ENCODE assay signal across 19 cellular contexts in genomic region chr9:86321373-86321772, GRCh38. TPM values are rescaled to one million over a fixed set of nuclear protein-coding genes. Genes with fewer than 3 reads are reported as not detected.
A peak's percentile ranks its signal among the peaks of the same experiment; 100 is the strongest.
DNase-seq lines count a peak whose midpoint lies in the region; ATAC-seq, FAIRE-seq and TF ChIP-seq lines count a peak whose summit lies in the region.
"Had no signal": no experiment of that assay in that cellular context is flagged by ENCODE, and none has a peak within 500 bp of the region (broad histone marks: within the 10 kb centered on the region; RNA-seq: fewer than 3 reads in every experiment).

No MANE protein-coding gene starts in this region.

- H4K20me1 ChIP-seq in astrocyte (ENCODE audit: insufficient read depth, low read length) (peaks cover 3% of the 10 kb centered on the region), hepatocyte (ENCODE audit: insufficient read depth, poor library complexity, severe bottlenecking) (no peaks in the 10 kb centered on the region)

- H2AFZ ChIP-seq in ACC112 (ENCODE audit: low read length, unreplicated experiment), result no peak overlapping the region
- no peak overlapping the region for H2AFZ ChIP-seq in astrocyte (ENCODE audit: low read depth, low read length)
- no peak overlapping the region for H2AFZ ChIP-seq in hepatocyte

- DNase-seq in HFFc6, result peak; percentile 94
- DNase-seq in astrocyte (ENCODE audit: low read depth), result peak; percentile 88
- peak; percentile 34 for DNase-seq in hepatocyte (ENCODE audit: low spot score)
- DNase-seq in activated CD4-positive, alpha-beta T cell treated with anti-CD3 and anti-CD28 coated beads, Interleukin-2, amount 10 ng/mL, durations not matched to agents 7 days and 5 days, result no peak
- DNase-seq in GM20000 (ENCODE audit: low spot score), result no peak
- DNase-seq: effector memory CD4-positive, alpha-beta T cell; hypothalamus; NCI-H1694; NCI-H526; Right ventricle myocardium superior; spleen; transverse colon had no signal

- H3K4me3 ChIP-seq in ACC112 (ENCODE audit: low read depth, low read length) (no peak overlapping the region), astrocyte (ENCODE audit: insufficient read depth, low read depth, low read length) (no peak overlapping the region), hepatocyte (no peak overlapping the region)
- H3K4me3 ChIP-seq: lung, spleen, transverse colon had no signal

- H3K27me3 Mint-ChIP-seq in HFFc6 (ENCODE audit: insufficient read depth) (no peaks in the 10 kb centered on the region), astrocyte (ENCODE audit: low read depth, unreplicated experiment) (no peaks in the 10 kb centered on the region)
- H3K27me3 Mint-ChIP-seq in activated CD4-positive, alpha-beta T cell treated with anti-CD3 and anti-CD28 coated beads, Interleukin-2, amount 10 ng/mL, durations not matched to agents 7 days and 5 days, result no peaks in the 10 kb centered on the region
- H3K27me3 Mint-ChIP-seq: B cell had no signal

- no peaks in the 10 kb centered on the region for H3K9me3 ChIP-seq in astrocyte (ENCODE audit: insufficient read depth, low read depth, low read length)
- no peaks in the 10 kb centered on the region for H3K9me3 ChIP-seq in hepatocyte (ENCODE audit: low read depth)
- H3K9me3 ChIP-seq: spleen, transverse colon had no signal

- peak overlapping the region; percentile 33 for H3K4me2 ChIP-seq in astrocyte (ENCODE audit: low read length)
- no peak overlapping the region for H3K4me2 ChIP-seq in hepatocyte

- no peak for FAIRE-seq in astrocyte (lab: Jason Lieb, UNC)
- FAIRE-seq: GM18507, HepG2 had no signal

- peaks cover 47% of the 10 kb centered on the region for H3K4me1 ChIP-seq in ACC112 (ENCODE audit: control insufficient read depth, insufficient read depth, low read length, unreplicated experiment)
- peaks cover 7% of the 10 kb centered on the region for H3K4me1 ChIP-seq in astrocyte (ENCODE audit: insufficient read depth, low read length)
- H3K4me1 ChIP-seq in hepatocyte (ENCODE audit: insufficient read depth), result no peaks in the 10 kb centered on the region
- H3K4me1 ChIP-seq: transverse colon had no signal

- H3K9ac ChIP-seq in astrocyte (ENCODE audit: low read length), result no peak overlapping the region

- H3K4me3 Mint-ChIP-seq in HFFc6, result peak overlapping the region; percentile 74
- H3K4me3 Mint-ChIP-seq in astrocyte (ENCODE audit: unreplicated experiment), result no peak overlapping the region
- H3K4me3 Mint-ChIP-seq in activated CD4-positive, alpha-beta T cell treated with anti-CD3 and anti-CD28 coated beads, Interleukin-2, amount 10 ng/mL, durations not matched to agents 7 days and 5 days, result no peak overlapping the region
- H3K4me3 Mint-ChIP-seq: B cell had no signal

- H3K36me3 Mint-ChIP-seq in HFFc6 (ENCODE audit: low read depth) (peaks cover 40% of the 10 kb centered on the region), astrocyte (ENCODE audit: low read depth, unreplicated experiment) (peaks cover 19% of the 10 kb centered on the region)
- H3K36me3 Mint-ChIP-seq in activated CD4-positive, alpha-beta T cell treated with anti-CD3 and anti-CD28 coated beads, Interleukin-2, amount 10 ng/mL, durations not matched to agents 7 days and 5 days (ENCODE audit: low read depth), result peaks cover 66% of the 10 kb centered on the region

- CTCF ChIA-PET in activated CD4-positive, alpha-beta T cell treated with anti-CD3 and anti-CD28 coated beads, Interleukin-2, amount 10 ng/mL, durations not matched to agents 7 days and 5 days (lab: Charles Lee), result interaction anchor here (1.3 to 2.2 kb wide), 2 partner anchors 12 to 39 kb away, joined by 3 to 7 read pairs; partner anchors contain the start of gene ISCA1

- POLR2A ChIA-PET in activated CD4-positive, alpha-beta T cell treated with anti-CD3 and anti-CD28 coated beads, Interleukin-2, amount 10 ng/mL, durations not matched to agents 7 days and 5 days (lab: Charles Lee), result no interaction called here

- no peaks in the 10 kb centered on the region for H3K9me2 ChIP-seq in hepatocyte (replicated peaks; ENCODE audit: insufficient read depth)

- ATAC-seq in GM21360 (IDR thresholded peaks at IDR 0.05; ENCODE audit: unreplicated experiment) (no peak), HG02884 (IDR thresholded peaks at IDR 0.05; ENCODE audit: unreplicated experiment) (no peak)
- ATAC-seq: HepG2 had no signal

- H3K36me3 ChIP-seq in ACC112 (ENCODE audit: insufficient read depth, low read length), result peaks cover 71% of the 10 kb centered on the region
- H3K36me3 ChIP-seq in astrocyte (ENCODE audit: insufficient read depth, low read length), result peaks cover 73% of the 10 kb centered on the region
- peaks cover 6% of the 10 kb centered on the region for H3K36me3 ChIP-seq in hepatocyte (replicated peaks; ENCODE audit: insufficient read depth, low read depth)

- H3K27ac Mint-ChIP-seq in HFFc6 (peak overlapping the region; percentile 93), astrocyte (ENCODE audit: unreplicated experiment) (peak overlapping the region; percentile 77)
- H3K27ac Mint-ChIP-seq in activated CD4-positive, alpha-beta T cell treated with anti-CD3 and anti-CD28 coated beads, Interleukin-2, amount 10 ng/mL, durations not matched to agents 7 days and 5 days, result no peak overlapping the region
- H3K27ac Mint-ChIP-seq: B cell had no signal

- 82% methylated on average over 5 of the region's 5 CpGs for WGBS in hepatocyte (ENCODE audit: low lambda C conversion rate, missing lambda C conversion rate)

- H3K79me2 ChIP-seq in ACC112 (ENCODE audit: control insufficient read depth, insufficient read depth, low read length, unreplicated experiment), result peaks cover 2% of the 10 kb centered on the region
- no peaks in the 10 kb centered on the region for H3K79me2 ChIP-seq in astrocyte (ENCODE audit: insufficient read depth, low read length)
- H3K79me2 ChIP-seq in hepatocyte, result no peaks in the 10 kb centered on the region

- H3K9me3 Mint-ChIP-seq in HFFc6, result no peaks in the 10 kb centered on the region
- H3K9me3 Mint-ChIP-seq in astrocyte (ENCODE audit: unreplicated experiment), result no peaks in the 10 kb centered on the region
- no peaks in the 10 kb centered on the region for H3K9me3 Mint-ChIP-seq in activated CD4-positive, alpha-beta T cell treated with anti-CD3 and anti-CD28 coated beads, Interleukin-2, amount 10 ng/mL, durations not matched to agents 7 days and 5 days

- H3K4me1 Mint-ChIP-seq in HFFc6 (ENCODE audit: low read depth) (peaks cover 49% of the 10 kb centered on the region), astrocyte (ENCODE audit: low read depth, unreplicated experiment) (peaks cover 8% of the 10 kb centered on the region)
- H3K4me1 Mint-ChIP-seq in activated CD4-positive, alpha-beta T cell treated with anti-CD3 and anti-CD28 coated beads, Interleukin-2, amount 10 ng/mL, durations not matched to agents 7 days and 5 days, result no peaks in the 10 kb centered on the region
- H3K4me1 Mint-ChIP-seq: B cell had no signal

- TF ChIP-seq CTCF in HFFc6 (IDR thresholded peaks at IDR 0.05), result no peak
- TF ChIP-seq CTCF in astrocyte (IDR thresholded peaks at IDR 0.05; ENCODE audit: insufficient read depth, low read depth, low read length), result no peak
- no peak for TF ChIP-seq CTCF in hepatocyte (IDR thresholded peaks at IDR 0.05; ENCODE audit: poor library complexity)
- no peak for TF ChIP-seq CTCF in GM20000 (IDR thresholded peaks at IDR 0.05; ENCODE audit: extremely low read depth, missing control alignments)

- H3K27me3 ChIP-seq in ACC112 (ENCODE audit: insufficient read depth, low read length), result no peaks in the 10 kb centered on the region
- no peaks in the 10 kb centered on the region for H3K27me3 ChIP-seq in astrocyte (ENCODE audit: insufficient read depth, low read length)
- H3K27me3 ChIP-seq in hepatocyte, result no peaks in the 10 kb centered on the region
- H3K27me3 ChIP-seq: spleen, transverse colon had no signal

- H3K27ac ChIP-seq in ACC112 (ENCODE audit: low read depth, low read length) (peak overlapping the region; percentile 86), astrocyte (ENCODE audit: low read depth, low read length) (no peak overlapping the region), hepatocyte (no peak overlapping the region)
- H3K27ac ChIP-seq: spleen, transverse colon had no signal

RNA-seq across cellular contexts. Expression of gene TUT7, which starts 32.8 kb away (rescaled TPM):
- total RNA-seq in HFFc6 (2021; fragmentation: NEBNext Ultra II Directional; extraction: Animal tissue kit (Norgen Biotek cat#: 25700)), result 10 to 100 TPM; 17.8 to 23.9 (median 19.2) TPM
- total RNA-seq in astrocyte (24.8 and 27.6 TPM in 2 replicates), hepatocyte (32.1 and 33.1 TPM in 2 replicates)
- 21.5 and 25.1 TPM in 2 replicates for polyA plus RNA-seq in hepatocyte
- 10 to 100 TPM; 37.2 to 38.2 TPM for total RNA-seq in activated CD4-positive, alpha-beta T cell treated with anti-CD3 and anti-CD28 coated beads, Interleukin-2, amount 10 ng/mL, durations not matched to agents 7 days and 5 days

RNA-seq across cellular contexts. Expression of gene ISCA1, which starts 39.0 kb away (rescaled TPM):
- total RNA-seq in HFFc6 (2021; fragmentation: NEBNext Ultra II Directional; extraction: Animal tissue kit (Norgen Biotek cat#: 25700)), result 10 to 100 TPM; 20.2 to 29.5 (median 25.7) TPM
- total RNA-seq in astrocyte, result 30.2 and 30.6 TPM in 2 replicates
- 50.6 and 57.1 TPM in 2 replicates for total RNA-seq in hepatocyte
- 34.2 and 38.5 TPM in 2 replicates for polyA plus RNA-seq in hepatocyte
- 10 to 100 TPM; 16.8 to 19.5 TPM for total RNA-seq in activated CD4-positive, alpha-beta T cell treated with anti-CD3 and anti-CD28 coated beads, Interleukin-2, amount 10 ng/mL, durations not matched to agents 7 days and 5 days

Comparison
In these comparisons a context has a peak if more than half of its experiments do, and no peak if none do; other contexts are left out.
1. DNase-seq: peak in HFFc6 (single experiment), astrocyte (single experiment) and hepatocyte (single experiment); none in activated CD4-positive, alpha-beta T cell treated with anti-CD3 and anti-CD28 coated beads, Interleukin-2, amount 10 ng/mL, durations not matched to agents 7 days and 5 days (single experiment) and GM20000 (single experiment).